ENCODE assay signal across 15 cellular contexts in genomic region chr7:148382585-148382984, GRCh38.
DNase-seq lines count a peak whose midpoint lies in the region; ATAC-seq and TF ChIP-seq lines count a peak whose summit lies in the region.
"Had no signal": no experiment of that assay in that cellular context is flagged by ENCODE, and none has a peak within 500 bp of the region (broad histone marks: within the 10 kb centered on the region; RNA-seq: fewer than 3 reads in every experiment).

No MANE protein-coding gene starts in this region.

- H2BK5ac ChIP-seq in H9 (ENCODE audit: insufficient read length, low read length) = no peak overlapping the region

- no peak overlapping the region for H3K4me3 Mint-ChIP-seq in Caco-2 (ENCODE audit: unreplicated experiment)
- no peak overlapping the region for H3K4me3 Mint-ChIP-seq in H9
- H3K4me3 Mint-ChIP-seq: B cell; CD8-positive, alpha-beta T cell had no signal

- H3K4me3 ChIP-seq in Caco-2 (ENCODE audit: low read depth, low read length) (no peak overlapping the region), esophagus muscularis mucosa (no peak overlapping the region)
- H3K4me3 ChIP-seq: BLaER1 treated with 17β-estradiol and CSF1 and Interleukin-3, amounts not matched to agents 10 nM and 100 nM; HAP-1 had no signal

- no peak overlapping the region for H3K56ac ChIP-seq in H9 (ENCODE audit: insufficient read length, low read depth, low read length)

- H2BK12ac ChIP-seq in H9 (ENCODE audit: insufficient read length, low read depth, low read length) = no peak overlapping the region

- H3K4me1 ChIP-seq in Caco-2 = no peaks in the 10 kb centered on the region
- H3K4me1 ChIP-seq in H9 (ENCODE audit: insufficient read depth, low read length) = no peaks in the 10 kb centered on the region; the same call in 1 of the 2 replicates
- H3K4me1 ChIP-seq in esophagus muscularis mucosa = peaks cover 0 to 17% (median 13%) of the 10 kb centered on the region in 4 donors
- H3K4me1 ChIP-seq: BLaER1 treated with 17β-estradiol and CSF1 and Interleukin-3, amounts not matched to agents 10 nM and 100 nM; HAP-1 had no signal

- no peak for TF ChIP-seq EP300 in esophagus muscularis mucosa (IDR thresholded peaks at IDR 0.05)

- H3K14ac ChIP-seq in H9 (ENCODE audit: insufficient read depth, low read length) = no peak overlapping the region

- no peak overlapping the region for H2BK20ac ChIP-seq in H9 (ENCODE audit: low read depth, low read length, poor library complexity, severe bottlenecking)

- peaks cover 12% of the 10 kb centered on the region for H3K36me3 Mint-ChIP-seq in Caco-2 (ENCODE audit: insufficient read depth, unreplicated experiment)
- H3K36me3 Mint-ChIP-seq in H9 (ENCODE audit: insufficient read depth in 1 of 3, low read depth in 3 of 3) = peaks cover 41 to 52% (median 47%) of the 10 kb centered on the region in 3 experiments; a peak in 6 of 7 replicates
- H3K36me3 Mint-ChIP-seq: CD8-positive, alpha-beta T cell had no signal

- no peak overlapping the region for H3T11ph ChIP-seq in H9 (ENCODE audit: low read length)

- H3K4ac ChIP-seq in H9 (ENCODE audit: low read depth, low read length) = no peak overlapping the region

- no peak for ATAC-seq in HG02798 (IDR thresholded peaks at IDR 0.05; ENCODE audit: poor library complexity, unreplicated experiment)
- ATAC-seq: CD8-positive, alpha-beta T cell had no signal

- no peak for TF ChIP-seq POLR2A in esophagus muscularis mucosa (IDR thresholded peaks at IDR 0.05; ENCODE audit: low read depth)

- no peak overlapping the region for H4K8ac ChIP-seq in H9 (replicated peaks; ENCODE audit: insufficient read length, low read depth, low read length)

- H3K36me3 ChIP-seq in Caco-2 (ENCODE audit: control insufficient read depth, insufficient read depth, low read length) = no peaks in the 10 kb centered on the region
- H3K36me3 ChIP-seq in esophagus muscularis mucosa = no peaks in the 10 kb centered on the region
- H3K36me3 ChIP-seq: BLaER1 treated with 17β-estradiol and CSF1 and Interleukin-3, amounts not matched to agents 10 nM and 100 nM; HAP-1 had no signal

- H2AK5ac ChIP-seq in H9 (ENCODE audit: insufficient read length, low read length) = no peak overlapping the region

- intact Hi-C loops in Caco-2 (cut with micrococcal nuclease; ENCODE audit: unreplicated experiment) = no loop called here
- intact Hi-C loops in esophagus muscularis mucosa (cut with DNase I) = no loop called here

- no peaks in the 10 kb centered on the region for H4K20me1 ChIP-seq in H9 (ENCODE audit: control insufficient read depth, insufficient read depth, insufficient read length)
- H4K20me1 ChIP-seq: BLaER1 treated with 17β-estradiol and CSF1 and Interleukin-3, amounts not matched to agents 10 nM and 100 nM had no signal

- POLR2A ChIA-PET in Caco-2 (lab: Charles Lee) = no interaction called here

- H3K27me3 ChIP-seq in Caco-2 (replicated peaks; ENCODE audit: control insufficient read depth, insufficient read depth, low read length) = no peaks in the 10 kb centered on the region
- no peaks in the 10 kb centered on the region for H3K27me3 ChIP-seq in H9 (ENCODE audit: insufficient read depth, low read length)
- no peaks in the 10 kb centered on the region for H3K27me3 ChIP-seq in esophagus muscularis mucosa
- H3K27me3 ChIP-seq: BLaER1 treated with 17β-estradiol and CSF1 and Interleukin-3, amounts not matched to agents 10 nM and 100 nM had no signal

- H3K9me3 ChIP-seq in Caco-2 (no peaks in the 10 kb centered on the region), H9 (ENCODE audit: control insufficient read depth, low read depth, low read length) (no peaks in the 10 kb centered on the region), esophagus muscularis mucosa (no peaks in the 10 kb centered on the region)
- H3K9me3 ChIP-seq: HAP-1 had no signal

- H3K27ac Mint-ChIP-seq in Caco-2 (ENCODE audit: unreplicated experiment) (peak overlapping the region; percentile 40), H9 (peak overlapping the region in 2 of 3 experiments; percentile 76 to 89; a peak in 3 of 7 replicates)
- H3K27ac Mint-ChIP-seq: B cell; CD8-positive, alpha-beta T cell had no signal

- no peak overlapping the region for H3K4me2 ChIP-seq in H9 (ENCODE audit: insufficient read depth, insufficient read length, low read length)
- H3K4me2 ChIP-seq: BLaER1 treated with 17β-estradiol and CSF1 and Interleukin-3, amounts not matched to agents 10 nM and 100 nM had no signal

- H3K23me2 ChIP-seq in H9 (ENCODE audit: insufficient read length, low read depth, low read length, poor library complexity, severe bottlenecking) = no peaks in the 10 kb centered on the region

- no peak overlapping the region for H2AFZ ChIP-seq in H9 (ENCODE audit: low read length)

- DNase-seq in Caco-2 = no peak
- DNase-seq in H9 = no peak
- peak; percentile 88 for DNase-seq in esophagus muscularis mucosa (ENCODE audit: extremely low spot score)
- peak; percentile 7 for DNase-seq in superior temporal gyrus (ENCODE audit: extremely low spot score)
- DNase-seq in A172 (ENCODE audit: low spot score) = no peak
- no peak for DNase-seq in activated CD8-positive, alpha-beta memory T cell treated with anti-CD3 and anti-CD28 coated beads for 24 hours
- no peak for DNase-seq in occipital lobe (lab: John Stamatoyannopoulos, UW)
- DNase-seq: 8988T; CD8-positive, alpha-beta T cell; GF-D8 had no signal

- no peak for TF ChIP-seq CTCF in Caco-2 (IDR thresholded peaks at IDR 0.05; ENCODE audit: insufficient read depth in 1 of 2, low read depth in 1 of 2, low read length in 1 of 2, severe bottlenecking in 1 of 2, unreplicated experiment in 1 of 2)
- TF ChIP-seq CTCF in H9 (conservative IDR thresholded peaks at IDR 0.05) = no peak
- no peak for TF ChIP-seq CTCF in esophagus muscularis mucosa (IDR thresholded peaks at IDR 0.05)

- no peak overlapping the region for H3K9ac ChIP-seq in H9 (ENCODE audit: extremely low read depth, insufficient read length, low read length)
- H3K9ac ChIP-seq: BLaER1 treated with 17β-estradiol and CSF1 and Interleukin-3, amounts not matched to agents 10 nM and 100 nM had no signal

- H2BK120ac ChIP-seq in H9 (ENCODE audit: low read depth, low read length, poor library complexity, severe bottlenecking) = no peak overlapping the region

- H3K27ac ChIP-seq in H9 (ENCODE audit: insufficient read length, low read depth, low read length) = no peak overlapping the region
- H3K27ac ChIP-seq in esophagus muscularis mucosa (replicated peaks in 1 of 4) = no peak overlapping the region
- H3K27ac ChIP-seq: BLaER1 treated with 17β-estradiol and CSF1 and Interleukin-3, amounts not matched to agents 10 nM and 100 nM; HL-60 had no signal

- H4K91ac ChIP-seq in H9 (ENCODE audit: insufficient read length, low read depth, low read length) = no peak overlapping the region

- H3K4me1 Mint-ChIP-seq in Caco-2 (ENCODE audit: low read depth, unreplicated experiment) (no peaks in the 10 kb centered on the region), H9 (peaks cover 54 to 65% of the 10 kb centered on the region in 2 experiments)
- H3K4me1 Mint-ChIP-seq: B cell had no signal

- no peak overlapping the region for H4K5ac ChIP-seq in H9 (ENCODE audit: insufficient read length, low read depth, low read length)

- BruUV-seq in Caco-2 (replicated peaks; lab: Mats Ljungman, UMichigan) = no TSS peak

- H2BK15ac ChIP-seq in H9 (ENCODE audit: low read depth, low read length) = no peak overlapping the region

- CTCF ChIA-PET in Caco-2 (lab: Charles Lee) = no interaction called here

- H3K79me1 ChIP-seq in H9 (ENCODE audit: insufficient read depth, low read depth, low read length, poor library complexity, severe bottlenecking) = no peaks in the 10 kb centered on the region

- H3K9me3 Mint-ChIP-seq in Caco-2 (ENCODE audit: unreplicated experiment) (no peaks in the 10 kb centered on the region), H9 (peaks cover 2 to 3% of the 10 kb centered on the region in 2 experiments; a peak in 2 of 5 replicates)
- H3K9me3 Mint-ChIP-seq: CD8-positive, alpha-beta T cell had no signal

- no peaks in the 10 kb centered on the region for H3K79me2 ChIP-seq in H9 (ENCODE audit: insufficient read depth, low read length)

- H3K27me3 Mint-ChIP-seq in Caco-2 (ENCODE audit: insufficient read depth, unreplicated experiment) (no peaks in the 10 kb centered on the region), H9 (ENCODE audit: low read depth) (no peaks in the 10 kb centered on the region)
- H3K27me3 Mint-ChIP-seq: B cell had no signal

- no peak overlapping the region for H3K23ac ChIP-seq in H9 (ENCODE audit: insufficient read length, low read depth, low read length)

- H3K18ac ChIP-seq in H9 (ENCODE audit: insufficient read length, low read depth, low read length) = no peak overlapping the region

- WGBS in H9 (ENCODE audit: extremely low coverage, insufficient read length, low lambda C conversion rate) = no CpG with 5 or more reads among the region's 8 CpGs
- WGBS in esophagus muscularis mucosa = 77% methylated on average over 8 of the region's 8 CpGs

Comparison
In these comparisons a context has a peak if more than half of its experiments do, and no peak if none do; other contexts are left out.
1. DNase-seq: peak in esophagus muscularis mucosa (single experiment) and superior temporal gyrus (single experiment); none in Caco-2 (0 of 2), H9 (single experiment), A172 (single experiment), activated CD8-positive, alpha-beta memory T cell treated with anti-CD3 and anti-CD28 coated beads for 24 hours (single experiment) and occipital lobe (single experiment).